ENCODE assay signal across 8 cellular contexts in genomic region chr16:785563-786535, GRCh38. TPM values are rescaled to one million over a fixed set of nuclear protein-coding genes. Genes with fewer than 3 reads are reported as not detected.
DNase-seq lines count a peak whose midpoint lies in the region; ATAC-seq and TF ChIP-seq lines count a peak whose summit lies in the region.

No MANE protein-coding gene starts in this region.

- TF ChIP-seq CTCF in progenitor cell of endocrine pancreas (IDR thresholded peaks at IDR 0.05; ENCODE audit: unreplicated experiment) (peak; percentile 80), vagina (IDR thresholded peaks at IDR 0.05) (peak; percentile 43 to 50 (median 43))

- H3K27ac ChIP-seq in vagina: no peak overlapping the region

- H3K4me1 Mint-ChIP-seq in activated naive CD4-positive, alpha-beta T cell treated with anti-CD3 and anti-CD28 coated beads, Interleukin-2, amount 10 ng/mL, durations not matched to agents 7 days and 5 days: peaks cover 14% of the 10 kb centered on the region
- no peaks in the 10 kb centered on the region for H3K4me1 Mint-ChIP-seq in progenitor cell of endocrine pancreas (ENCODE audit: low read depth)

- peak; percentile 33 for DNase-seq in NCI-H2196 (lab: John Stamatoyannopoulos, UW; ENCODE audit: unreplicated experiment)
- DNase-seq in NCI-H2196 treated with DMSO at 0.1 percent for 48 hours (lab: John Stamatoyannopoulos, UW; ENCODE audit: unreplicated experiment): no peak
- DNase-seq in SK-N-DZ (ENCODE audit: low spot score): peak; percentile 65
- peak; percentile 83 for DNase-seq in activated naive CD4-positive, alpha-beta T cell treated with anti-CD3 and anti-CD28 coated beads, Interleukin-2, amount 10 ng/mL, durations not matched to agents 7 days and 5 days
- DNase-seq in Right ventricle myocardium inferior (ENCODE audit: missing footprints): peak; percentile 90
- peak; percentile 75 for DNase-seq in progenitor cell of endocrine pancreas (ENCODE audit: low spot score, unreplicated experiment)
- DNase-seq in vagina (ENCODE audit: extremely low spot score in 2 of 2): no peak
- DNase-seq in NCI-H2227 (lab: John Stamatoyannopoulos, UW; ENCODE audit: unreplicated experiment): no peak

- no peak overlapping the region for H3K27ac Mint-ChIP-seq in activated naive CD4-positive, alpha-beta T cell treated with anti-CD3 and anti-CD28 coated beads, Interleukin-2, amount 10 ng/mL, durations not matched to agents 7 days and 5 days
- H3K27ac Mint-ChIP-seq in progenitor cell of endocrine pancreas: no peak overlapping the region

- TF ChIP-seq POLR2A in vagina (IDR thresholded peaks at IDR 0.05): no peak

- peak overlapping the region; percentile 87 for H3K4me3 Mint-ChIP-seq in activated naive CD4-positive, alpha-beta T cell treated with anti-CD3 and anti-CD28 coated beads, Interleukin-2, amount 10 ng/mL, durations not matched to agents 7 days and 5 days
- peak overlapping the region; percentile 57 for H3K4me3 Mint-ChIP-seq in progenitor cell of endocrine pancreas (ENCODE audit: low read depth)

- H3K36me3 ChIP-seq in vagina: peaks cover 0 to 8% of the 10 kb centered on the region in 2 donors

- peaks cover 43% of the 10 kb centered on the region for H3K4me1 ChIP-seq in vagina

- peaks cover 8% of the 10 kb centered on the region for H3K36me3 Mint-ChIP-seq in activated naive CD4-positive, alpha-beta T cell treated with anti-CD3 and anti-CD28 coated beads, Interleukin-2, amount 10 ng/mL, durations not matched to agents 7 days and 5 days
- H3K36me3 Mint-ChIP-seq in progenitor cell of endocrine pancreas (ENCODE audit: insufficient read depth): peaks cover 2% of the 10 kb centered on the region

- no peak overlapping the region for H3K4me3 ChIP-seq in vagina

- H3K27me3 ChIP-seq in vagina: no peaks in the 10 kb centered on the region

- intact Hi-C loops in Right ventricle myocardium inferior (cut with DNase I): loop anchor here (2.0 kb wide), 1 partner anchor 75 kb away; no protein-coding TSS in a partner anchor
- intact Hi-C loops in vagina (cut with DNase I): loop anchor here (5.0 kb wide), 1 partner anchor 64 kb away; the partner anchor contains the start of gene ANTKMT

- ATAC-seq in Right ventricle myocardium inferior: no peak

- CTCF ChIA-PET in activated naive CD4-positive, alpha-beta T cell treated with anti-CD3 and anti-CD28 coated beads, Interleukin-2, amount 10 ng/mL, durations not matched to agents 7 days and 5 days (lab: Charles Lee): interaction anchor here (0.8 to 6.3 kb wide), 12 partner anchors 9 to 198 kb away, joined by 3 to 94 read pairs (median 3); partner anchors contain the start of gene METRN

- no peaks in the 10 kb centered on the region for H3K27me3 Mint-ChIP-seq in activated naive CD4-positive, alpha-beta T cell treated with anti-CD3 and anti-CD28 coated beads, Interleukin-2, amount 10 ng/mL, durations not matched to agents 7 days and 5 days
- peaks cover under 1% of the 10 kb centered on the region for H3K27me3 Mint-ChIP-seq in progenitor cell of endocrine pancreas

- no peaks in the 10 kb centered on the region for H3K9me3 Mint-ChIP-seq in activated naive CD4-positive, alpha-beta T cell treated with anti-CD3 and anti-CD28 coated beads, Interleukin-2, amount 10 ng/mL, durations not matched to agents 7 days and 5 days
- no peaks in the 10 kb centered on the region for H3K9me3 Mint-ChIP-seq in progenitor cell of endocrine pancreas (ENCODE audit: low read depth)

- H3K9me3 ChIP-seq in vagina: no peaks in the 10 kb centered on the region

RNA-seq across cellular contexts. Expression of gene RPUSD1, which starts 2.3 kb away (rescaled TPM):
- polyA plus RNA-seq in SK-N-DZ (2014; cell fraction: cytosol; rRNA removed): 45.2 and 48.0 TPM in 2 replicates
- polyA plus RNA-seq in SK-N-DZ (2014; cell fraction: nucleus; rRNA removed): 80.5 and 93.6 TPM in 2 replicates
- total RNA-seq in Right ventricle myocardium inferior (9.7 TPM), progenitor cell of endocrine pancreas (23.5 and 26.8 TPM in 2 replicates), vagina (17.2 TPM)

RNA-seq across cellular contexts. Expression of gene CHTF18, which starts 2.6 kb away (rescaled TPM):
- polyA plus RNA-seq in SK-N-DZ (2014; cell fraction: cytosol; rRNA removed): 43.5 and 53.8 TPM in 2 replicates
- polyA plus RNA-seq in SK-N-DZ (2014; cell fraction: nucleus; rRNA removed): 694 and 762 TPM in 2 replicates
- total RNA-seq in Right ventricle myocardium inferior: 6.4 TPM
- total RNA-seq in progenitor cell of endocrine pancreas: 90.0 and 99.3 TPM in 2 replicates
- 4.9 TPM for total RNA-seq in vagina

RNA-seq across cellular contexts. Expression of gene GNG13, which starts 14.7 kb away (rescaled TPM):
- not detected in 2 replicates for polyA plus RNA-seq in SK-N-DZ (2014; cell fraction: cytosol; rRNA removed)
- polyA plus RNA-seq in SK-N-DZ (2014; cell fraction: nucleus; rRNA removed): not detected in 2 replicates
- total RNA-seq in Right ventricle myocardium inferior (not detected), progenitor cell of endocrine pancreas (not detected in 2 replicates), vagina (not detected)

RNA-seq across cellular contexts. Expression of gene MSLN, which starts 25.3 kb away (rescaled TPM):
- polyA plus RNA-seq in SK-N-DZ (2014; cell fraction: cytosol; rRNA removed): not detected in 2 replicates
- 0.07 and 0.52 TPM in 2 replicates for polyA plus RNA-seq in SK-N-DZ (2014; cell fraction: nucleus; rRNA removed)
- total RNA-seq in Right ventricle myocardium inferior (1.9 TPM), progenitor cell of endocrine pancreas (0.50 TPM in 1 of 2 replicates, not detected in the other), vagina (not detected)

RNA-seq across cellular contexts. Expression of gene CIAO3, which starts 45.1 kb away (rescaled TPM):
- polyA plus RNA-seq in SK-N-DZ (2014; cell fraction: cytosol; rRNA removed): 28.6 and 34.4 TPM in 2 replicates
- 88.2 and 96.1 TPM in 2 replicates for polyA plus RNA-seq in SK-N-DZ (2014; cell fraction: nucleus; rRNA removed)
- 32.2 TPM for total RNA-seq in Right ventricle myocardium inferior
- 44.0 and 46.5 TPM in 2 replicates for total RNA-seq in progenitor cell of endocrine pancreas
- total RNA-seq in vagina: 32.7 TPM

Comparison
In these comparisons a context has a peak if more than half of its experiments do, and no peak if none do; other contexts are left out.
1. DNase-seq: peak in NCI-H2196 (single experiment), SK-N-DZ (single experiment), activated naive CD4-positive, alpha-beta T cell treated with anti-CD3 and anti-CD28 coated beads, Interleukin-2, amount 10 ng/mL, durations not matched to agents 7 days and 5 days (single experiment), Right ventricle myocardium inferior (single experiment) and progenitor cell of endocrine pancreas (single experiment); none in NCI-H2196 treated with DMSO at 0.1 percent for 48 hours (single experiment), vagina (0 of 2) and NCI-H2227 (single experiment).
2. RNA of gene CHTF18, which starts 2.6 kb away (total RNA-seq): 90.0 to 99.3 TPM in progenitor cell of endocrine pancreas; 6.4 TPM in Right ventricle myocardium inferior (single experiment) and 4.9 TPM in vagina (single experiment); every median in the first group is over 10 times any median in the second.